In the genomic region with DNA sequence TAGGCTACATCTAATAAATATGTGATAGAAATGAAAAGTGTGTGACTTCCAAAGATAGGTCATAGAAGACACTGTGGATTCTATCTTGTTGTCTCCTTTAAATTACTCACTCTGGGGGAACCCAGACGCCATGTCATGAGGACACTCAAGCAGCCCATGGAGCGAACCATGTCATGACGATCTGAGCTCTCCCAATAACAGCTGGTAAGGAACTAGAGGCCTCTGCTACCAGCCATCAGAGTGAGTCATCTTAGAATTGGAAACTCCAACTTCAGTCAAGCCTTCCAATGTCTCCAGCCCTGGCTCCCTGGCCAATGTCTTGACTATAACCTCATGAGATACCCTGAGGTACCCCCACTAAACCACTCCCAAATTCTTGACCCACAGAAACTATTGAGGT, we compare ENCODE assay signal across 24 cellular contexts. TPM values are rescaled to one million over a fixed set of nuclear protein-coding genes. Genes with fewer than 3 reads are reported as not detected.
"Had no signal": no experiment of that assay in that cellular context is flagged by ENCODE, and none has a peak within 500 bp of the region (broad histone marks: within the 10 kb centered on the region; RNA-seq: fewer than 3 reads in every experiment).

No MANE protein-coding gene starts in this region.

- H3K9me3 Mint-ChIP-seq: activated naive CD4-positive, alpha-beta T cell treated with anti-CD3 and anti-CD28 coated beads, Interleukin-2, amount 10 ng/mL, durations not matched to agents 7 days and 5 days; mesothelial cell of epicardium; natural killer cell; T-helper 2 cell treated with Interferon-gamma antibody and Interleukin-4, amounts not matched to agents 5 μg/mL and 100 μg/mL, for 36 hours had no signal

- H3K27me3 Mint-ChIP-seq: activated naive CD4-positive, alpha-beta T cell treated with anti-CD3 and anti-CD28 coated beads, Interleukin-2, amount 10 ng/mL, durations not matched to agents 7 days and 5 days; progenitor cell of endocrine pancreas had no signal

- DNase-seq: activated CD4-positive, CD25-positive, alpha-beta regulatory T cell treated with anti-CD3 and anti-CD28 coated beads, Interleukin-2, amount 50 U/mL, for 72 hours; activated CD8-positive, alpha-beta memory T cell treated with anti-CD3 and anti-CD28 coated beads, Interleukin-2, amount 50 U/mL, for 48 hours; activated naive CD4-positive, alpha-beta T cell treated with anti-CD3 and anti-CD28 coated beads, Interleukin-2, amount 10 ng/mL, durations not matched to agents 7 days and 5 days; activated T-cell treated with anti-CD3 and anti-CD28 coated beads, Interleukin-2, amount 50 U/mL, for 72 hours; cortex of kidney; left lung; natural killer cell; retina; spleen; stimulated activated CD4-positive, alpha-beta T cell treated with anti-CD3 and anti-CD28 coated beads, Interleukin-4, amount 100 ng/mL, for 1 hour; stimulated activated naive CD8-positive, alpha-beta T cell treated with anti-CD3 and anti-CD28 coated beads, Interleukin-15, Interleukin-2, amounts not matched to agents 100 U/mL and 50 U/mL, for 24 hours; upper lobe of right lung; WERI-Rb-1 had no signal

- H3K9me3 ChIP-seq: left lung, spleen, upper lobe of right lung had no signal

- H3K4me3 ChIP-seq: cardiac muscle cell, left lung, lung, spleen, upper lobe of right lung had no signal

- H3K27me3 ChIP-seq: cardiac muscle cell, left lung, spleen, upper lobe of right lung had no signal

- H3K27ac Mint-ChIP-seq: activated naive CD4-positive, alpha-beta T cell treated with anti-CD3 and anti-CD28 coated beads, Interleukin-2, amount 10 ng/mL, durations not matched to agents 7 days and 5 days; activated T-cell treated with anti-CD3 and anti-CD28 coated beads, Interleukin-2, amount 50 U/mL, for 72 hours; mesothelial cell of epicardium; natural killer cell; progenitor cell of endocrine pancreas; T-helper 2 cell treated with Interferon-gamma antibody and Interleukin-4, amounts not matched to agents 5 μg/mL and 100 μg/mL, for 36 hours had no signal

- H3K4me1 ChIP-seq: upper lobe of right lung had no signal

- H3K4me3 Mint-ChIP-seq: activated naive CD4-positive, alpha-beta T cell treated with anti-CD3 and anti-CD28 coated beads, Interleukin-2, amount 10 ng/mL, durations not matched to agents 7 days and 5 days; activated T-cell treated with anti-CD3 and anti-CD28 coated beads, Interleukin-2, amount 50 U/mL, for 72 hours; mesothelial cell of epicardium; natural killer cell; T-helper 2 cell treated with Interferon-gamma antibody and Interleukin-4, amounts not matched to agents 5 μg/mL and 100 μg/mL, for 36 hours had no signal

- H3K27ac ChIP-seq: cardiac muscle cell, left lung, spleen, upper lobe of right lung, WERI-Rb-1 had no signal

- ATAC-seq: activated T-cell treated with anti-CD3 and anti-CD28 coated beads, Interleukin-2, amount 50 U/mL, for 72 hours; left lung; natural killer cell; stimulated activated naive CD8-positive, alpha-beta T cell treated with anti-CD3 and anti-CD28 coated beads, Interleukin-15, Interleukin-2, amounts not matched to agents 100 U/mL and 50 U/mL, for 24 hours; upper lobe of right lung had no signal

- H3K4me1 Mint-ChIP-seq: mesothelial cell of epicardium had no signal

RNA-seq across cellular contexts. Expression of a gene that starts 58.9 kb away (rescaled TPM):
- total RNA-seq: cardiac muscle cell, cerebellum, fibroblast of lung, glomerular endothelial cell, kidney epithelial cell, osteoblast, subcutaneous adipose tissue had no signal
- polyA plus RNA-seq: cardiac muscle cell, fibroblast of lung had no signal
